Comparison of ENCODE assay signal across 23 cellular contexts in the genomic region with DNA sequence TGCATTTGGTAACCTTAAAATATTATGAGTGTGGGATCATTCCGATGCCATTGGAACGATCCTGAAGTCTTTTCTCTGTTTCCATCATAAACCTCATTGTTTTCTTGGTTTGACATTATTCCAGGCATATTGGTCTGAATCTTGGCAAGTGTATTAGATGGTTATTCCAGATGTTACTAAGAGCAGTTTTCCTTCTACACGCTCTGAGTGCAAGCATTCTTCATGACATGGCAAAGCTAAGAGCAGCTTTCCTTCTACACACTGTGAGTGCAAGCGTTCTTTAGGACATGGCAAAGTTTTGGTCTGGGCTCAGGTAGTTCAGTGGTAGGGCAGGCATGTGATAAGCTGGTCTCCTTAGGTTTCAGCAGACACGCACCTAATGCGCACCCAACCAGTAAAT. TPM values are rescaled to one million over a fixed set of nuclear protein-coding genes. Genes with fewer than 3 reads are reported as not detected.
A peak's percentile ranks its signal among the peaks of the same experiment; 100 is the strongest.
DNase-seq lines count a peak whose midpoint lies in the region; ATAC-seq and TF ChIP-seq lines count a peak whose summit lies in the region.
"Had no signal": no experiment of that assay in that cellular context is flagged by ENCODE, and none has a peak within 500 bp of the region (broad histone marks: within the 10 kb centered on the region; RNA-seq: fewer than 3 reads in every experiment).

No MANE protein-coding gene starts in this region.

- CTCF ChIA-PET in WTC11 (lab: Charles Lee): no interaction called here

- H3K4me1 Mint-ChIP-seq in WTC11: peaks cover 28% of the 10 kb centered on the region
- H3K4me1 Mint-ChIP-seq: CD14-positive monocyte; CD8-positive, alpha-beta memory T cell had no signal

- intact Hi-C loops in left cardiac atrium (cut with DNase I): no loop called here
- intact Hi-C loops in Right ventricle myocardium inferior (cut with DNase I): no loop called here
- intact Hi-C loops in sciatic nerve (cut with DNase I): no loop called here

- H3K4me3 ChIP-seq in fibroblast of the aortic adventitia (ENCODE audit: low read depth, low read length): no peak overlapping the region
- H3K4me3 ChIP-seq: A549; BLaER1 treated with 17β-estradiol and CSF1 and Interleukin-3, amounts not matched to agents 10 nM and 100 nM; GM12878; GM23248 had no signal

- H3K27ac Mint-ChIP-seq in WTC11: peak overlapping the region; percentile 25; the same call in 1 of the 2 replicates
- H3K27ac Mint-ChIP-seq: CD14-positive monocyte; CD4-positive, alpha-beta T cell; CD8-positive, alpha-beta memory T cell had no signal

- no peaks in the 10 kb centered on the region for H3K36me3 Mint-ChIP-seq in WTC11
- H3K36me3 Mint-ChIP-seq: CD14-positive monocyte; CD8-positive, alpha-beta memory T cell had no signal

- POLR2A ChIA-PET in WTC11 (lab: Charles Lee): no interaction called here

- peak; percentile 36 to 44 for ATAC-seq in left cardiac atrium
- ATAC-seq in Right ventricle myocardium inferior: no peak
- ATAC-seq in WTC11: no peak
- ATAC-seq in sciatic nerve: peak; percentile 60
- ATAC-seq: A549, GM12878 had no signal

- H3K9me3 Mint-ChIP-seq in WTC11: no peaks in the 10 kb centered on the region
- H3K9me3 Mint-ChIP-seq: CD4-positive, alpha-beta T cell had no signal

- no peak for TF ChIP-seq CTCF in WTC11 (IDR thresholded peaks at IDR 0.05)
- no peak for TF ChIP-seq CTCF in fibroblast of the aortic adventitia (IDR thresholded peaks at IDR 0.05; ENCODE audit: insufficient read depth, low read length)

- DNase-seq in left cardiac atrium (no peak), Right ventricle myocardium inferior (ENCODE audit: missing footprints) (no peak), WTC11 (ENCODE audit: low spot score) (no peak), fibroblast of the aortic adventitia (ENCODE audit: low read depth) (peak; percentile 53), sciatic nerve (ENCODE audit: low spot score) (no peak), globus pallidus (ENCODE audit: low spot score) (no peak)
- DNase-seq in activated CD4-positive, CD25-positive, alpha-beta regulatory T cell treated with anti-CD3 and anti-CD28 coated beads, Interleukin-2, amount 50 U/mL, for 72 hours: no peak
- DNase-seq: 8988T; ACHN; AML-193; BE2C; CD4-positive, alpha-beta T cell; CD8-positive, alpha-beta memory T cell; DMS 273 treated with DMSO at 0.1 percent for 48 hours; DMS79; EL; GDM1; GM23248; HCEC 1CT had no signal

- H3K4me3 Mint-ChIP-seq in WTC11: no peak overlapping the region
- H3K4me3 Mint-ChIP-seq: CD14-positive monocyte; CD4-positive, alpha-beta T cell; CD8-positive, alpha-beta memory T cell had no signal

- no peaks in the 10 kb centered on the region for H3K27me3 Mint-ChIP-seq in WTC11 (ENCODE audit: low read depth)
- H3K27me3 Mint-ChIP-seq: CD4-positive, alpha-beta T cell had no signal

TF ChIP-seq in WTC11, 78 proteins besides CTCF, POLR2A, EP300 and RAD21:
- no peak for TF ChIP-seq ZNF263 (CRISPR knock-in tag; IDR thresholded peaks at IDR 0.05; ENCODE audit: low read depth)
- no peak for TF ChIP-seq PRRX2 (CRISPR knock-in tag; IDR thresholded peaks at IDR 0.05)
- TF ChIP-seq ZNF671 (CRISPR knock-in tag; IDR thresholded peaks at IDR 0.05): no peak
- TF ChIP-seq, protein P1, sequence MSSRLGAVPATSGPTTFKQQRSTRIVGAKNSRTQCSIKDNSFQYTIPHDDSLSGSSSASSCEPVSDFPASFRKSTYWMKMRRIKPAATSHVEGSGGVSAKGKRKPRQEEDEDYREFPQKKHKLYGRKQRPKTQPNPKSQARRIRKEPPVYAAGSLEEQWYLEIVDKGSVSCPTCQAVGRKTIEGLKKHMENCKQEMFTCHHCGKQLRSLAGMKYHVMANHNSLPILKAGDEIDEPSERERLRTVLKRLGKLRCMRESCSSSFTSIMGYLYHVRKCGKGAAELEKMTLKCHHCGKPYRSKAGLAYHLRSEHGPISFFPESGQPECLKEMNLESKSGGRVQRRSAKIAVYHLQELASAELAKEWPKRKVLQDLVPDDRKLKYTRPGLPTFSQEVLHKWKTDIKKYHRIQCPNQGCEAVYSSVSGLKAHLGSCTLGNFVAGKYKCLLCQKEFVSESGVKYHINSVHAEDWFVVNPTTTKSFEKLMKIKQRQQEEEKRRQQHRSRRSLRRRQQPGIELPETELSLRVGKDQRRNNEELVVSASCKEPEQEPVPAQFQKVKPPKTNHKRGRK (CRISPR knock-in tag; IDR thresholded peaks at IDR 0.05; ENCODE audit: borderline replicate concordance): no peak
- TF ChIP-seq, protein P2, sequence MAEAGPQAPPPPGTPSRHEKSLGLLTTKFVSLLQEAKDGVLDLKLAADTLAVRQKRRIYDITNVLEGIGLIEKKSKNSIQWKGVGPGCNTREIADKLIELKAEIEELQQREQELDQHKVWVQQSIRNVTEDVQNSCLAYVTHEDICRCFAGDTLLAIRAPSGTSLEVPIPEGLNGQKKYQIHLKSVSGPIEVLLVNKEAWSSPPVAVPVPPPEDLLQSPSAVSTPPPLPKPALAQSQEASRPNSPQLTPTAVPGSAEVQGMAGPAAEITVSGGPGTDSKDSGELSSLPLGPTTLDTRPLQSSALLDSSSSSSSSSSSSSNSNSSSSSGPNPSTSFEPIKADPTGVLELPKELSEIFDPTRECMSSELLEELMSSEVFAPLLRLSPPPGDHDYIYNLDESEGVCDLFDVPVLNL (CRISPR knock-in tag; IDR thresholded peaks at IDR 0.05; ENCODE audit: borderline replicate concordance, low read depth): no peak

RNA-seq across cellular contexts. Expression of a gene that starts 53.0 kb away (rescaled TPM):
- total RNA-seq in left cardiac atrium: 10 to 100 TPM; 12.0 to 27.7 TPM
- total RNA-seq in Right ventricle myocardium inferior: 16.4 TPM
- 3.3 to 3.9 TPM (median 3.6 TPM) in 3 replicates for total RNA-seq in WTC11 (2021)
- 0.09 TPM in 1 of 2 replicates, not detected in the other for total RNA-seq in fibroblast of the aortic adventitia (ENCODE audit: low replicate concordance)
- 45.6 TPM for total RNA-seq in sciatic nerve
- total RNA-seq: CD4-positive, alpha-beta T cell; CD8-positive, alpha-beta memory T cell; GM23248 had no signal

Comparison
In these comparisons a context has a peak if more than half of its experiments do, and no peak if none do; other contexts are left out.
1. ATAC-seq: peak in left cardiac atrium (2 of 2) and sciatic nerve (single experiment); none in Right ventricle myocardium inferior (single experiment) and WTC11 (single experiment).